In genomic region chr1:154776339-154776605, GRCh38 we compare ENCODE assay signal across 2 cellular contexts.
TF ChIP-seq lines count a peak whose summit lies in the region.

No MANE protein-coding gene starts in this region.

TF ChIP-seq in H1, 55 proteins besides CTCF, POLR2A, EP300 and RAD21 (continued from another document):
- no peak for TF ChIP-seq SP1 (IDR thresholded peaks at IDR 0.05; ENCODE audit: low read depth, low read length)
- no peak for TF ChIP-seq SUZ12 (IDR thresholded peaks at IDR 0.05; ENCODE audit: low read length)
- no peak for TF ChIP-seq TBP (IDR thresholded peaks at IDR 0.05; ENCODE audit: low read depth, low read length)
- TF ChIP-seq ATF2 (IDR thresholded peaks at IDR 0.05; ENCODE audit: low read length) = no peak
- no peak for TF ChIP-seq NRF1 (IDR thresholded peaks at IDR 0.05; ENCODE audit: low read depth, low read length)
- no peak for TF ChIP-seq YY1 (IDR thresholded peaks at IDR 0.05; ENCODE audit: low read depth, low read length)
- no peak for TF ChIP-seq SIN3A (conservative IDR thresholded peaks at IDR 0.05 in 1 of 2, IDR thresholded peaks at IDR 0.05 in 1 of 2; ENCODE audit: low read depth in 1 of 2, low read length in 2 of 2)
- TF ChIP-seq CEBPB (IDR thresholded peaks at IDR 0.05; ENCODE audit: low read depth, low read length) = no peak
TF ChIP-seq in H1: peak in this region for 0.

TF ChIP-seq in neural cell, 6 proteins besides CTCF, POLR2A, EP300 and RAD21 (continued from another document):
- no peak for TF ChIP-seq REST (IDR thresholded peaks at IDR 0.05; ENCODE audit: borderline replicate concordance)
- no peak for TF ChIP-seq MXI1 (conservative IDR thresholded peaks at IDR 0.05; ENCODE audit: poor library complexity, severe bottlenecking)
- no peak for TF ChIP-seq TAF1 (IDR thresholded peaks at IDR 0.05; ENCODE audit: low read depth)
